In genomic region chr4:186500721-186501304, GRCh38 we compare ENCODE assay signal across 19 cellular contexts. TPM values are rescaled to one million over a fixed set of nuclear protein-coding genes. Genes with fewer than 3 reads are reported as not detected.
A peak's percentile ranks its signal among the peaks of the same experiment; 100 is the strongest.
DNase-seq lines count a peak whose midpoint lies in the region; ATAC-seq and TF ChIP-seq lines count a peak whose summit lies in the region.
"Had no signal": no experiment of that assay in that cellular context is flagged by ENCODE, and none has a peak within 500 bp of the region (broad histone marks: within the 10 kb centered on the region; RNA-seq: fewer than 3 reads in every experiment).

No MANE protein-coding gene starts in this region.

- H3K4me3 ChIP-seq in colonic mucosa = no peak overlapping the region
- H3K4me3 ChIP-seq: coronary artery had no signal

- intact Hi-C loops in colonic mucosa (cut with DNase I) = no loop called here
- intact Hi-C loops in natural killer cell (cut with micrococcal nuclease) = no loop called here

- H3K4me1 Mint-ChIP-seq in activated naive CD8-positive, alpha-beta T cell treated with anti-CD3 and anti-CD28 coated beads for 36 hours = no peaks in the 10 kb centered on the region
- H3K4me1 Mint-ChIP-seq in natural killer cell (no peaks in the 10 kb centered on the region), mesothelial cell of epicardium (no peaks in the 10 kb centered on the region)
- H3K4me1 Mint-ChIP-seq: naive B cell had no signal

- no peaks in the 10 kb centered on the region for H3K36me3 Mint-ChIP-seq in activated naive CD8-positive, alpha-beta T cell treated with anti-CD3 and anti-CD28 coated beads for 36 hours
- no peaks in the 10 kb centered on the region for H3K36me3 Mint-ChIP-seq in natural killer cell
- no peaks in the 10 kb centered on the region for H3K36me3 Mint-ChIP-seq in mesothelial cell of epicardium
- H3K36me3 Mint-ChIP-seq: naive B cell had no signal

- H3K9me3 Mint-ChIP-seq in activated naive CD8-positive, alpha-beta T cell treated with anti-CD3 and anti-CD28 coated beads for 36 hours = peaks cover 8% of the 10 kb centered on the region
- H3K9me3 Mint-ChIP-seq in natural killer cell (peaks cover 12 to 14% of the 10 kb centered on the region in 2 donors), mesothelial cell of epicardium (peaks cover 4% of the 10 kb centered on the region)

- H3K4me1 ChIP-seq in colonic mucosa = no peaks in the 10 kb centered on the region

- H3K36me3 ChIP-seq in colonic mucosa = no peaks in the 10 kb centered on the region

- no peaks in the 10 kb centered on the region for H3K9me3 ChIP-seq in colonic mucosa

- H3K27me3 Mint-ChIP-seq in activated naive CD8-positive, alpha-beta T cell treated with anti-CD3 and anti-CD28 coated beads for 36 hours = peaks cover 7% of the 10 kb centered on the region
- H3K27me3 Mint-ChIP-seq in natural killer cell (ENCODE audit: low read depth in 2 of 2) = no peaks in the 10 kb centered on the region
- peaks cover 18% of the 10 kb centered on the region for H3K27me3 Mint-ChIP-seq in mesothelial cell of epicardium (ENCODE audit: low read depth)
- H3K27me3 Mint-ChIP-seq: naive B cell had no signal

- H3K4me3 Mint-ChIP-seq in activated naive CD8-positive, alpha-beta T cell treated with anti-CD3 and anti-CD28 coated beads for 36 hours = no peak overlapping the region
- H3K4me3 Mint-ChIP-seq in natural killer cell (no peak overlapping the region), mesothelial cell of epicardium (no peak overlapping the region)
- H3K4me3 Mint-ChIP-seq: naive B cell; T-helper 1 cell treated with Interleukin-12 subunit alpha and Interleukin-12 subunit beta and Interleukin-4 antibody, amounts not matched to agents 30 μg/mL and 1 μg/mL, for 36 hours had no signal

- no peak overlapping the region for H3K27ac Mint-ChIP-seq in activated naive CD8-positive, alpha-beta T cell treated with anti-CD3 and anti-CD28 coated beads for 36 hours
- H3K27ac Mint-ChIP-seq in natural killer cell (no peak overlapping the region), mesothelial cell of epicardium (no peak overlapping the region)
- H3K27ac Mint-ChIP-seq: T-helper 1 cell treated with Interleukin-12 subunit alpha and Interleukin-12 subunit beta and Interleukin-4 antibody, amounts not matched to agents 30 μg/mL and 1 μg/mL, for 36 hours had no signal

- no peak overlapping the region for H3K9ac ChIP-seq in colonic mucosa (ENCODE audit: low read depth in 2 of 2, low read length in 2 of 2)

- no peaks in the 10 kb centered on the region for H3K27me3 ChIP-seq in colonic mucosa

- no peak for ATAC-seq in natural killer cell
- ATAC-seq: activated CD4-positive, CD25-positive, alpha-beta regulatory T cell treated with anti-CD3 and anti-CD28 coated beads, Interleukin-2, amount 50 U/mL, for 24 hours had no signal

- DNase-seq in ELF-1 (ENCODE audit: low read depth, low spot score) (peak; percentile 92), RPMI8226 (peak; percentile 15), colonic mucosa (peak; percentile 25), mucosa of gallbladder (ENCODE audit: low spot score) (peak; percentile 17), cerebellar nuclear complex (lab: John Stamatoyannopoulos, UW) (no peak), natural killer cell (no peak), mesothelial cell of epicardium (ENCODE audit: low spot score in 2 of 2, unreplicated experiment in 2 of 2) (no peak)
- no peak for DNase-seq in activated naive CD8-positive, alpha-beta T cell treated with anti-CD3 and anti-CD28 coated beads for 36 hours
- DNase-seq: amniotic stem cell; Calu3; naive B cell; NCI-H146; stimulated activated CD4-positive, alpha-beta T cell treated with anti-CD3 and anti-CD28 coated beads, Interleukin-4, amount 100 ng/mL, for 4 hours; stimulated activated CD8-positive, alpha-beta memory T cell treated with anti-CD3 and anti-CD28 coated beads, Interleukin-4, amount 100 ng/mL, for 48 hours; substantia nigra had no signal

- H3K27ac ChIP-seq in colonic mucosa = no peak overlapping the region
- H3K27ac ChIP-seq: coronary artery had no signal

- TF ChIP-seq CTCF in colonic mucosa (IDR thresholded peaks at IDR 0.05) (no peak), natural killer cell (IDR thresholded peaks at IDR 0.05) (no peak), mesothelial cell of epicardium (IDR thresholded peaks at IDR 0.05; ENCODE audit: unreplicated experiment) (no peak)

RNA-seq across cellular contexts. Expression of gene MTNR1A, which starts 54.6 kb away (rescaled TPM):
- total RNA-seq in colonic mucosa (1 to 10 TPM; 1.3 to 3.9 TPM), mucosa of gallbladder (not detected), natural killer cell (not detected), mesothelial cell of epicardium (0.40 to 0.80 TPM (median 0.75 TPM) in 3 replicates)
- not detected for total RNA-seq in activated naive CD8-positive, alpha-beta T cell treated with anti-CD3 and anti-CD28 coated beads for 36 hours
- total RNA-seq: lung microvascular endothelial cell had no signal

Comparison
In these comparisons a context has a peak if more than half of its experiments do, and no peak if none do; other contexts are left out.
1. DNase-seq: peak in ELF-1 (single experiment), RPMI8226 (single experiment), colonic mucosa (single experiment) and mucosa of gallbladder (single experiment); none in cerebellar nuclear complex (0 of 2), activated naive CD8-positive, alpha-beta T cell treated with anti-CD3 and anti-CD28 coated beads for 36 hours (single experiment), natural killer cell (single experiment) and mesothelial cell of epicardium (0 of 2).